In the genomic region with DNA sequence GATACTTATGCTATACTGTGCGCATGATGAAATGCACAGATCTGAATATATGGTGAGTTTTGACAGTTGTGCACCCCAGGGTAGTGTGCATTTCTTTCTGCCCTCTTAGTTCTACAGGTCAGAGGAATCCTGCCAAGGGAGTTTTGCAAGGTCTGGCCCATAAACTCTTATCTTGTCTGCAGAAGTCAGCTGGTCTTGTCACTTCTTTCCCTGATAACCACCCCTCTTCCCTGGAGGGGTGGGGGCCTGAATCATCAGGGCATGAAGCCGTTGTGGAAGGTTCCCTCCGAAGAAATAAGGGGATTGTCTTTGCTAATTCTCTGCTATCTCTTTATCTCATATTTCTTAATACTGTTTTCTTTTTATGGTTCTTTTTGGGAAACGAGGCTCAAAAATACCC, we compare ENCODE assay signal across 1 cellular context.
A peak's percentile ranks its signal among the peaks of the same experiment; 100 is the strongest.
TF ChIP-seq lines count a peak whose summit lies in the region.

No MANE protein-coding gene starts in this region.

TF ChIP-seq in K562, 482 proteins besides CTCF, POLR2A, EP300 and RAD21 (continues in another document):
- TF ChIP-seq KLF16 (IDR thresholded peaks at IDR 0.05) (peak; percentile 77), FOXJ2 (tag; IDR thresholded peaks at IDR 0.05) (peak; percentile 69; the same call in 1 of the 2 replicates), NFIC (IDR thresholded peaks at IDR 0.05) (peak; percentile 60), SREBF2 (CRISPR knock-in tag; IDR thresholded peaks at IDR 0.05) (no peak), NCOA2 (IDR thresholded peaks at IDR 0.05; ENCODE audit: partially characterized antibody in 2 of 2) (no peak), CREM (IDR thresholded peaks at IDR 0.05; ENCODE audit: low read depth) (peak; percentile 49; the same call in 1 of the 2 replicates), ZNF282 (CRISPR knock-in tag; IDR thresholded peaks at IDR 0.05) (no peak), HDAC1 (IDR thresholded peaks at IDR 0.05) (peak in 1 of 2 experiments; percentile 36; a peak in 1 of 4 replicates), MTA1 (IDR thresholded peaks at IDR 0.05; ENCODE audit: borderline replicate concordance) (no peak), CBFA2T3 (IDR thresholded peaks at IDR 0.05) (peak; percentile 90), ZNF133 (CRISPR knock-in tag; IDR thresholded peaks at IDR 0.05) (no peak), SRSF7 (optimal IDR thresholded peaks at IDR 0.05; ENCODE audit: low read depth, low read length) (no peak), EGR1 (conservative IDR thresholded peaks at IDR 0.05) (no peak), FOXM1 (IDR thresholded peaks at IDR 0.05; ENCODE audit: low read depth) (peak; percentile 66), FOXM1 (CRISPR knock-in tag; IDR thresholded peaks at IDR 0.05; ENCODE audit: low read depth) (no peak), JUNB (CRISPR knock-in tag; conservative IDR thresholded peaks at IDR 0.05) (no peak), PRMT5 (CRISPR knock-in tag; IDR thresholded peaks at IDR 0.05) (no peak), TAL1 (IDR thresholded peaks at IDR 0.05) (peak; percentile 78), MECOM (CRISPR knock-in tag; IDR thresholded peaks at IDR 0.05) (0 out of 2 replicates have a peak, but pooled peaks have one; percentile 61), TEAD4 (IDR thresholded peaks at IDR 0.05; ENCODE audit: low read length) (peak; percentile 81), TEAD4 (CRISPR knock-in tag; IDR thresholded peaks at IDR 0.05; ENCODE audit: borderline replicate concordance) (no peak), MEIS2 (IDR thresholded peaks at IDR 0.05; ENCODE audit: partially characterized antibody) (peak; percentile 69), CXXC5 (CRISPR knock-in tag; IDR thresholded peaks at IDR 0.05) (0 out of 2 replicates have a peak, but pooled peaks have one; percentile 47), TEAD1 (CRISPR knock-in tag; IDR thresholded peaks at IDR 0.05) (0 out of 4 replicates have a peak, but pooled peaks of 1 of the 2 experiments have one; percentile 14), HDAC6 (IDR thresholded peaks at IDR 0.05; ENCODE audit: low read depth, low read length) (no peak), SMARCC2 (IDR thresholded peaks at IDR 0.05; ENCODE audit: low read depth) (peak; percentile 30; the same call in 1 of the 2 replicates), TRIM24 (IDR thresholded peaks at IDR 0.05) (peak; percentile 56 to 65; a peak in 3 of 4 replicates), SOX6 (IDR thresholded peaks at IDR 0.05) (peak; percentile 73), TCF3 (CRISPR knock-in tag; IDR thresholded peaks at IDR 0.05) (peak; percentile 86), NCOR1 (IDR thresholded peaks at IDR 0.05) (peak; percentile 78), L3MBTL2 (IDR thresholded peaks at IDR 0.05) (0 out of 2 replicates have a peak, but pooled peaks have one; percentile 19), ZNF3 (CRISPR knock-in tag; IDR thresholded peaks at IDR 0.05) (no peak), ZC3H11A (IDR thresholded peaks at IDR 0.05; ENCODE audit: low read depth, low read length) (no peak), MTA2 (IDR thresholded peaks at IDR 0.05; ENCODE audit: low read depth) (peak; percentile 69; the same call in 1 of the 2 replicates), SP2 (IDR thresholded peaks at IDR 0.05; ENCODE audit: extremely low read depth, low read depth, low read length, poor library complexity, severe bottlenecking) (no peak), ZKSCAN3 (CRISPR knock-in tag; IDR thresholded peaks at IDR 0.05) (no peak), MAZ (CRISPR knock-in tag; conservative IDR thresholded peaks at IDR 0.05 in 1 of 2, IDR thresholded peaks at IDR 0.05 in 1 of 2) (peak; percentile 86 to 90)
- TF ChIP-seq, protein P1, sequence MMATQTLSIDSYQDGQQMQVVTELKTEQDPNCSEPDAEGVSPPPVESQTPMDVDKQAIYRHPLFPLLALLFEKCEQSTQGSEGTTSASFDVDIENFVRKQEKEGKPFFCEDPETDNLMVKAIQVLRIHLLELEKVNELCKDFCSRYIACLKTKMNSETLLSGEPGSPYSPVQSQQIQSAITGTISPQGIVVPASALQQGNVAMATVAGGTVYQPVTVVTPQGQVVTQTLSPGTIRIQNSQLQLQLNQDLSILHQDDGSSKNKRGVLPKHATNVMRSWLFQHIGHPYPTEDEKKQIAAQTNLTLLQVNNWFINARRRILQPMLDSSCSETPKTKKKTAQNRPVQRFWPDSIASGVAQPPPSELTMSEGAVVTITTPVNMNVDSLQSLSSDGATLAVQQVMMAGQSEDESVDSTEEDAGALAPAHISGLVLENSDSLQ (IDR thresholded peaks at IDR 0.05), result peak; percentile 65
- TF ChIP-seq, protein P2, sequence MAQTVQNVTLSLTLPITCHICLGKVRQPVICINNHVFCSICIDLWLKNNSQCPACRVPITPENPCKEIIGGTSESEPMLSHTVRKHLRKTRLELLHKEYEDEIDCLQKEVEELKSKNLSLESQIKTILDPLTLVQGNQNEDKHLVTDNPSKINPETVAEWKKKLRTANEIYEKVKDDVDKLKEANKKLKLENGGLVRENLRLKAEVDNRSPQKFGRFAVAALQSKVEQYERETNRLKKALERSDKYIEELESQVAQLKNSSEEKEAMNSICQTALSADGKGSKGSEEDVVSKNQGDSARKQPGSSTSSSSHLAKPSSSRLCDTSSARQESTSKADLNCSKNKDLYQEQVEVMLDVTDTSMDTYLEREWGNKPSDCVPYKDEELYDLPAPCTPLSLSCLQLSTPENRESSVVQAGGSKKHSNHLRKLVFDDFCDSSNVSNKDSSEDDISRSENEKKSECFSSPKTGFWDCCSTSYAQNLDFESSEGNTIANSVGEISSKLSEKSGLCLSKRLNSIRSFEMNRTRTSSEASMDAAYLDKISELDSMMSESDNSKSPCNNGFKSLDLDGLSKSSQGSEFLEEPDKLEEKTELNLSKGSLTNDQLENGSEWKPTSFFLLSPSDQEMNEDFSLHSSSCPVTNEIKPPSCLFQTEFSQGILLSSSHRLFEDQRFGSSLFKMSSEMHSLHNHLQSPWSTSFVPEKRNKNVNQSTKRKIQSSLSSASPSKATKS (CRISPR knock-in tag; IDR thresholded peaks at IDR 0.05), result no peak
- TF ChIP-seq, protein P3, sequence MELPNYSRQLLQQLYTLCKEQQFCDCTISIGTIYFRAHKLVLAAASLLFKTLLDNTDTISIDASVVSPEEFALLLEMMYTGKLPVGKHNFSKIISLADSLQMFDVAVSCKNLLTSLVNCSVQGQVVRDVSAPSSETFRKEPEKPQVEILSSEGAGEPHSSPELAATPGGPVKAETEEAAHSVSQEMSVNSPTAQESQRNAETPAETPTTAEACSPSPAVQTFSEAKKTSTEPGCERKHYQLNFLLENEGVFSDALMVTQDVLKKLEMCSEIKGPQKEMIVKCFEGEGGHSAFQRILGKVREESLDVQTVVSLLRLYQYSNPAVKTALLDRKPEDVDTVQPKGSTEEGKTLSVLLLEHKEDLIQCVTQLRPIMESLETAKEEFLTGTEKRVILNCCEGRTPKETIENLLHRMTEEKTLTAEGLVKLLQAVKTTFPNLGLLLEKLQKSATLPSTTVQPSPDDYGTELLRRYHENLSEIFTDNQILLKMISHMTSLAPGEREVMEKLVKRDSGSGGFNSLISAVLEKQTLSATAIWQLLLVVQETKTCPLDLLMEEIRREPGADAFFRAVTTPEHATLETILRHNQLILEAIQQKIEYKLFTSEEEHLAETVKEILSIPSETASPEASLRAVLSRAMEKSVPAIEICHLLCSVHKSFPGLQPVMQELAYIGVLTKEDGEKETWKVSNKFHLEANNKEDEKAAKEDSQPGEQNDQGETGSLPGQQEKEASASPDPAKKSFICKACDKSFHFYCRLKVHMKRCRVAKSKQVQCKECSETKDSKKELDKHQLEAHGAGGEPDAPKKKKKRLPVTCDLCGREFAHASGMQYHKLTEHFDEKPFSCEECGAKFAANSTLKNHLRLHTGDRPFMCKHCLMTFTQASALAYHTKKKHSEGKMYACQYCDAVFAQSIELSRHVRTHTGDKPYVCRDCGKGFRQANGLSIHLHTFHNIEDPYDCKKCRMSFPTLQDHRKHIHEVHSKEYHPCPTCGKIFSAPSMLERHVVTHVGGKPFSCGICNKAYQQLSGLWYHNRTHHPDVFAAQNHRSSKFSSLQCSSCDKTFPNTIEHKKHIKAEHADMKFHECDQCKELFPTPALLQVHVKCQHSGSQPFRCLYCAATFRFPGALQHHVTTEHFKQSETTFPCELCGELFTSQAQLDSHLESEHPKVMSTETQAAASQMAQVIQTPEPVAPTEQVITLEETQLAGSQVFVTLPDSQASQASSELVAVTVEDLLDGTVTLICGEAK (IDR thresholded peaks at IDR 0.05), result no peak
- TF ChIP-seq, protein P3 (CRISPR knock-in tag; IDR thresholded peaks at IDR 0.05), result no peak
- TF ChIP-seq, protein P4, sequence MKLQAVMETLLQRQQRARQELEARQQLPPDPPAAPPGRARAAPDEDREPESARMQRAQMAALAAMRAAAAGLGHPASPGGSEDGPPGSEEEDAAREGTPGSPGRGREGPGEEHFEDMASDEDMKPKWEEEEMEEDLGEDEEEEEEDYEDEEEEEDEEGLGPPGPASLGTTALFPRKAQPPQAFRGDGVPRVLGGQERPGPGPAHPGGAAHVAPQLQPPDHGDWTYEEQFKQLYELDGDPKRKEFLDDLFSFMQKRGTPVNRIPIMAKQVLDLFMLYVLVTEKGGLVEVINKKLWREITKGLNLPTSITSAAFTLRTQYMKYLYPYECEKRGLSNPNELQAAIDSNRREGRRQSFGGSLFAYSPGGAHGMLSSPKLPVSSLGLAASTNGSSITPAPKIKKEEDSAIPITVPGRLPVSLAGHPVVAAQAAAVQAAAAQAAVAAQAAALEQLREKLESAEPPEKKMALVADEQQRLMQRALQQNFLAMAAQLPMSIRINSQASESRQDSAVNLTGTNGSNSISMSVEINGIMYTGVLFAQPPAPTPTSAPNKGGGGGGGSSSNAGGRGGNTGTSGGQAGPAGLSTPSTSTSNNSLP (IDR thresholded peaks at IDR 0.05; ENCODE audit: borderline replicate concordance, low read depth, low read length), result no peak
- TF ChIP-seq, protein P5, sequence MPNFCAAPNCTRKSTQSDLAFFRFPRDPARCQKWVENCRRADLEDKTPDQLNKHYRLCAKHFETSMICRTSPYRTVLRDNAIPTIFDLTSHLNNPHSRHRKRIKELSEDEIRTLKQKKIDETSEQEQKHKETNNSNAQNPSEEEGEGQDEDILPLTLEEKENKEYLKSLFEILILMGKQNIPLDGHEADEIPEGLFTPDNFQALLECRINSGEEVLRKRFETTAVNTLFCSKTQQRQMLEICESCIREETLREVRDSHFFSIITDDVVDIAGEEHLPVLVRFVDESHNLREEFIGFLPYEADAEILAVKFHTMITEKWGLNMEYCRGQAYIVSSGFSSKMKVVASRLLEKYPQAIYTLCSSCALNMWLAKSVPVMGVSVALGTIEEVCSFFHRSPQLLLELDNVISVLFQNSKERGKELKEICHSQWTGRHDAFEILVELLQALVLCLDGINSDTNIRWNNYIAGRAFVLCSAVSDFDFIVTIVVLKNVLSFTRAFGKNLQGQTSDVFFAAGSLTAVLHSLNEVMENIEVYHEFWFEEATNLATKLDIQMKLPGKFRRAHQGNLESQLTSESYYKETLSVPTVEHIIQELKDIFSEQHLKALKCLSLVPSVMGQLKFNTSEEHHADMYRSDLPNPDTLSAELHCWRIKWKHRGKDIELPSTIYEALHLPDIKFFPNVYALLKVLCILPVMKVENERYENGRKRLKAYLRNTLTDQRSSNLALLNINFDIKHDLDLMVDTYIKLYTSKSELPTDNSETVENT (CRISPR knock-in tag; IDR thresholded peaks at IDR 0.05), result no peak
- TF ChIP-seq, protein P6, sequence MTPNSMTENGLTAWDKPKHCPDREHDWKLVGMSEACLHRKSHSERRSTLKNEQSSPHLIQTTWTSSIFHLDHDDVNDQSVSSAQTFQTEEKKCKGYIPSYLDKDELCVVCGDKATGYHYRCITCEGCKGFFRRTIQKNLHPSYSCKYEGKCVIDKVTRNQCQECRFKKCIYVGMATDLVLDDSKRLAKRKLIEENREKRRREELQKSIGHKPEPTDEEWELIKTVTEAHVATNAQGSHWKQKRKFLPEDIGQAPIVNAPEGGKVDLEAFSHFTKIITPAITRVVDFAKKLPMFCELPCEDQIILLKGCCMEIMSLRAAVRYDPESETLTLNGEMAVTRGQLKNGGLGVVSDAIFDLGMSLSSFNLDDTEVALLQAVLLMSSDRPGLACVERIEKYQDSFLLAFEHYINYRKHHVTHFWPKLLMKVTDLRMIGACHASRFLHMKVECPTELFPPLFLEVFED (CRISPR knock-in tag; conservative IDR thresholded peaks at IDR 0.05), result no peak
- TF ChIP-seq, protein P7, sequence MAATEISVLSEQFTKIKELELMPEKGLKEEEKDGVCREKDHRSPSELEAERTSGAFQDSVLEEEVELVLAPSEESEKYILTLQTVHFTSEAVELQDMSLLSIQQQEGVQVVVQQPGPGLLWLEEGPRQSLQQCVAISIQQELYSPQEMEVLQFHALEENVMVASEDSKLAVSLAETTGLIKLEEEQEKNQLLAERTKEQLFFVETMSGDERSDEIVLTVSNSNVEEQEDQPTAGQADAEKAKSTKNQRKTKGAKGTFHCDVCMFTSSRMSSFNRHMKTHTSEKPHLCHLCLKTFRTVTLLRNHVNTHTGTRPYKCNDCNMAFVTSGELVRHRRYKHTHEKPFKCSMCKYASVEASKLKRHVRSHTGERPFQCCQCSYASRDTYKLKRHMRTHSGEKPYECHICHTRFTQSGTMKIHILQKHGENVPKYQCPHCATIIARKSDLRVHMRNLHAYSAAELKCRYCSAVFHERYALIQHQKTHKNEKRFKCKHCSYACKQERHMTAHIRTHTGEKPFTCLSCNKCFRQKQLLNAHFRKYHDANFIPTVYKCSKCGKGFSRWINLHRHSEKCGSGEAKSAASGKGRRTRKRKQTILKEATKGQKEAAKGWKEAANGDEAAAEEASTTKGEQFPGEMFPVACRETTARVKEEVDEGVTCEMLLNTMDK (IDR thresholded peaks at IDR 0.05; ENCODE audit: borderline replicate concordance, insufficient read depth, low read depth, low read length, poor library complexity, severe bottlenecking), result no peak
